Comparison of ENCODE assay signal across 1 cellular context in genomic region chr2:15119722-15120175, GRCh38.
TF ChIP-seq lines count a peak whose summit lies in the region.

No MANE protein-coding gene starts in this region.

TF ChIP-seq in H1, 55 proteins besides CTCF, POLR2A, EP300 and RAD21 (continued from another document):
- TF ChIP-seq TCF12 (IDR thresholded peaks at IDR 0.05; ENCODE audit: low read depth, low read length) (0 out of 2 replicates have a peak, but pooled peaks have one; percentile 2), CHD1 (IDR thresholded peaks at IDR 0.05; ENCODE audit: low read depth, low read length) (no peak), CREB1 (IDR thresholded peaks at IDR 0.05) (peak; percentile 23; the same call in 1 of the 2 replicates), TEAD4 (IDR thresholded peaks at IDR 0.05; ENCODE audit: low read depth, low read length) (peak; percentile 79), ATF2 (IDR thresholded peaks at IDR 0.05; ENCODE audit: low read length) (0 out of 2 replicates have a peak, but pooled peaks have one; percentile 31), HDAC2 (IDR thresholded peaks at IDR 0.05; ENCODE audit: borderline replicate concordance in 1 of 2, low read depth in 2 of 2, low read length in 2 of 2) (0 out of 4 replicates have a peak, but pooled peaks of 1 of the 2 experiments have one; percentile 44), MAX (IDR thresholded peaks at IDR 0.05) (peak; percentile 27; the same call in 1 of the 2 replicates)
